In the genomic region with DNA sequence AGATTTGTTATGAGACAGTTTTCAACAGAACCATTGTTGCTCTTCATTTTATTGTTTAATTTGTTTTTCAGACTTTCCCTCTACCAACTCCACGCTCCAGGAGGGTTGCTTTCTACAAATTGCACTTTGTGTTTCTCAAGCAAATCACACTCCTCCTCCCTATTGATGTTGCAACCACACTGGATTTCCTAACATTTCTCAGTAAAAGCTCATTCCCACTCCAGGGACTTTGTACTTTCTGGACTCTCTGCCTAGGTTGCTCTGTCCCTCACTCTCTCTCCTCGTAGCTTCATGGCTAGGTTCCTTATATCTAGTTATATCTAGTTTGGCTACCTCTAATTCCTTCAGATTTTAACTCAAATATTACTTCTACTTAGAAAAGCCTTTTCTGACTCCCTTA, we compare ENCODE assay signal across 1 cellular context.
TF ChIP-seq lines count a peak whose summit lies in the region.

No MANE protein-coding gene starts in this region.

TF ChIP-seq in HepG2, 621 proteins besides CTCF, POLR2A, EP300 and RAD21 (continued from another document and continues in another):
- no peak for TF ChIP-seq MXD4 (CRISPR knock-in tag; IDR thresholded peaks at IDR 0.05)
- TF ChIP-seq TEAD3 (CRISPR knock-in tag; optimal IDR thresholded peaks at IDR 0.05; ENCODE audit: borderline replicate concordance): peak; percentile 82
- peak; percentile 90 for TF ChIP-seq ZNF549 (CRISPR knock-in tag; IDR thresholded peaks at IDR 0.05)
- TF ChIP-seq ZNF367 (CRISPR knock-in tag; IDR thresholded peaks at IDR 0.05; ENCODE audit: borderline replicate concordance): no peak
- no peak for TF ChIP-seq ZNF709 (CRISPR knock-in tag; IDR thresholded peaks at IDR 0.05)
- TF ChIP-seq GTF3A (CRISPR knock-in tag; conservative IDR thresholded peaks at IDR 0.05): no peak
- peak; percentile 89; the same call in 1 of the 2 replicates for TF ChIP-seq ZNF264 (CRISPR knock-in tag; IDR thresholded peaks at IDR 0.05)
- TF ChIP-seq ZIK1 (CRISPR knock-in tag; IDR thresholded peaks at IDR 0.05; ENCODE audit: borderline replicate concordance, low read depth): no peak
- TF ChIP-seq SETDB1 (CRISPR knock-in tag; IDR thresholded peaks at IDR 0.05; ENCODE audit: borderline replicate concordance): no peak
- no peak for TF ChIP-seq ONECUT2 (CRISPR knock-in tag; IDR thresholded peaks at IDR 0.05)
- TF ChIP-seq ZNF296 (CRISPR knock-in tag; conservative IDR thresholded peaks at IDR 0.05): no peak
- TF ChIP-seq ZNF780A (CRISPR knock-in tag; IDR thresholded peaks at IDR 0.05): no peak
- TF ChIP-seq IRF2 (CRISPR knock-in tag; IDR thresholded peaks at IDR 0.05): peak; percentile 66; the same call in 1 of the 2 replicates
- TF ChIP-seq ZNF326 (CRISPR knock-in tag; IDR thresholded peaks at IDR 0.05; ENCODE audit: borderline replicate concordance): no peak
- TF ChIP-seq ZNF674 (CRISPR knock-in tag; IDR thresholded peaks at IDR 0.05; ENCODE audit: low read depth): no peak
- 0 out of 2 replicates have a peak, but pooled peaks have one; percentile 48 for TF ChIP-seq ZBTB7B (CRISPR knock-in tag; IDR thresholded peaks at IDR 0.05)
- TF ChIP-seq KAT8 (CRISPR knock-in tag; IDR thresholded peaks at IDR 0.05): peak; percentile 76
- no peak for TF ChIP-seq SCMH1 (CRISPR knock-in tag; IDR thresholded peaks at IDR 0.05; ENCODE audit: borderline replicate concordance)
- TF ChIP-seq, protein P1, sequence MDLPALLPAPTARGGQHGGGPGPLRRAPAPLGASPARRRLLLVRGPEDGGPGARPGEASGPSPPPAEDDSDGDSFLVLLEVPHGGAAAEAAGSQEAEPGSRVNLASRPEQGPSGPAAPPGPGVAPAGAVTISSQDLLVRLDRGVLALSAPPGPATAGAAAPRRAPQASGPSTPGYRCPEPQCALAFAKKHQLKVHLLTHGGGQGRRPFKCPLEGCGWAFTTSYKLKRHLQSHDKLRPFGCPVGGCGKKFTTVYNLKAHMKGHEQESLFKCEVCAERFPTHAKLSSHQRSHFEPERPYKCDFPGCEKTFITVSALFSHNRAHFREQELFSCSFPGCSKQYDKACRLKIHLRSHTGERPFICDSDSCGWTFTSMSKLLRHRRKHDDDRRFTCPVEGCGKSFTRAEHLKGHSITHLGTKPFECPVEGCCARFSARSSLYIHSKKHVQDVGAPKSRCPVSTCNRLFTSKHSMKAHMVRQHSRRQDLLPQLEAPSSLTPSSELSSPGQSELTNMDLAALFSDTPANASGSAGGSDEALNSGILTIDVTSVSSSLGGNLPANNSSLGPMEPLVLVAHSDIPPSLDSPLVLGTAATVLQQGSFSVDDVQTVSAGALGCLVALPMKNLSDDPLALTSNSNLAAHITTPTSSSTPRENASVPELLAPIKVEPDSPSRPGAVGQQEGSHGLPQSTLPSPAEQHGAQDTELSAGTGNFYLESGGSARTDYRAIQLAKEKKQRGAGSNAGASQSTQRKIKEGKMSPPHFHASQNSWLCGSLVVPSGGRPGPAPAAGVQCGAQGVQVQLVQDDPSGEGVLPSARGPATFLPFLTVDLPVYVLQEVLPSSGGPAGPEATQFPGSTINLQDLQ (CRISPR knock-in tag; IDR thresholded peaks at IDR 0.05): no peak
- TF ChIP-seq, protein P2, sequence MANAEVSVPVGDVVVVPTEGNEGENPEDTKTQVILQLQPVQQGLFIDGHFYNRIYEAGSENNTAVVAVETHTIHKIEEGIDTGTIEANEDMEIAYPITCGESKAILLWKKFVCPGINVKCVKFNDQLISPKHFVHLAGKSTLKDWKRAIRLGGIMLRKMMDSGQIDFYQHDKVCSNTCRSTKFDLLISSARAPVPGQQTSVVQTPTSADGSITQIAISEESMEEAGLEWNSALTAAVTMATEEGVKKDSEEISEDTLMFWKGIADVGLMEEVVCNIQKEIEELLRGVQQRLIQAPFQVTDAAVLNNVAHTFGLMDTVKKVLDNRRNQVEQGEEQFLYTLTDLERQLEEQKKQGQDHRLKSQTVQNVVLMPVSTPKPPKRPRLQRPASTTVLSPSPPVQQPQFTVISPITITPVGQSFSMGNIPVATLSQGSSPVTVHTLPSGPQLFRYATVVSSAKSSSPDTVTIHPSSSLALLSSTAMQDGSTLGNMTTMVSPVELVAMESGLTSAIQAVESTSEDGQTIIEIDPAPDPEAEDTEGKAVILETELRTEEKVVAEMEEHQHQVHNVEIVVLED (CRISPR knock-in tag; IDR thresholded peaks at IDR 0.05; ENCODE audit: borderline replicate concordance): no peak
- TF ChIP-seq, protein P3, sequence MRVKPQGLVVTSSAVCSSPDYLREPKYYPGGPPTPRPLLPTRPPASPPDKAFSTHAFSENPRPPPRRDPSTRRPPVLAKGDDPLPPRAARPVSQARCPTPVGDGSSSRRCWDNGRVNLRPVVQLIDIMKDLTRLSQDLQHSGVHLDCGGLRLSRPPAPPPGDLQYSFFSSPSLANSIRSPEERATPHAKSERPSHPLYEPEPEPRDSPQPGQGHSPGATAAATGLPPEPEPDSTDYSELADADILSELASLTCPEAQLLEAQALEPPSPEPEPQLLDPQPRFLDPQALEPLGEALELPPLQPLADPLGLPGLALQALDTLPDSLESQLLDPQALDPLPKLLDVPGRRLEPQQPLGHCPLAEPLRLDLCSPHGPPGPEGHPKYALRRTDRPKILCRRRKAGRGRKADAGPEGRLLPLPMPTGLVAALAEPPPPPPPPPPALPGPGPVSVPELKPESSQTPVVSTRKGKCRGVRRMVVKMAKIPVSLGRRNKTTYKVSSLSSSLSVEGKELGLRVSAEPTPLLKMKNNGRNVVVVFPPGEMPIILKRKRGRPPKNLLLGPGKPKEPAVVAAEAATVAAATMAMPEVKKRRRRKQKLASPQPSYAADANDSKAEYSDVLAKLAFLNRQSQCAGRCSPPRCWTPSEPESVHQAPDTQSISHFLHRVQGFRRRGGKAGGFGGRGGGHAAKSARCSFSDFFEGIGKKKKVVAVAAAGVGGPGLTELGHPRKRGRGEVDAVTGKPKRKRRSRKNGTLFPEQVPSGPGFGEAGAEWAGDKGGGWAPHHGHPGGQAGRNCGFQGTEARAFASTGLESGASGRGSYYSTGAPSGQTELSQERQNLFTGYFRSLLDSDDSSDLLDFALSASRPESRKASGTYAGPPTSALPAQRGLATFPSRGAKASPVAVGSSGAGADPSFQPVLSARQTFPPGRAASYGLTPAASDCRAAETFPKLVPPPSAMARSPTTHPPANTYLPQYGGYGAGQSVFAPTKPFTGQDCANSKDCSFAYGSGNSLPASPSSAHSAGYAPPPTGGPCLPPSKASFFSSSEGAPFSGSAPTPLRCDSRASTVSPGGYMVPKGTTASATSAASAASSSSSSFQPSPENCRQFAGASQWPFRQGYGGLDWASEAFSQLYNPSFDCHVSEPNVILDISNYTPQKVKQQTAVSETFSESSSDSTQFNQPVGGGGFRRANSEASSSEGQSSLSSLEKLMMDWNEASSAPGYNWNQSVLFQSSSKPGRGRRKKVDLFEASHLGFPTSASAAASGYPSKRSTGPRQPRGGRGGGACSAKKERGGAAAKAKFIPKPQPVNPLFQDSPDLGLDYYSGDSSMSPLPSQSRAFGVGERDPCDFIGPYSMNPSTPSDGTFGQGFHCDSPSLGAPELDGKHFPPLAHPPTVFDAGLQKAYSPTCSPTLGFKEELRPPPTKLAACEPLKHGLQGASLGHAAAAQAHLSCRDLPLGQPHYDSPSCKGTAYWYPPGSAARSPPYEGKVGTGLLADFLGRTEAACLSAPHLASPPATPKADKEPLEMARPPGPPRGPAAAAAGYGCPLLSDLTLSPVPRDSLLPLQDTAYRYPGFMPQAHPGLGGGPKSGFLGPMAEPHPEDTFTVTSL (CRISPR knock-in tag; IDR thresholded peaks at IDR 0.05; ENCODE audit: borderline replicate concordance): peak; percentile 94
- TF ChIP-seq CEBPG (CRISPR knock-in tag; IDR thresholded peaks at IDR 0.05): peak; percentile 98
- peak; percentile 35; the same call in 1 of the 2 replicates for TF ChIP-seq PPARG (CRISPR knock-in tag; conservative IDR thresholded peaks at IDR 0.05)
- TF ChIP-seq ZNF564 (CRISPR knock-in tag; IDR thresholded peaks at IDR 0.05): no peak
- no peak for TF ChIP-seq NR2F2 (IDR thresholded peaks at IDR 0.05; ENCODE audit: borderline replicate concordance, low read depth)
- TF ChIP-seq ARID2 (CRISPR knock-in tag; IDR thresholded peaks at IDR 0.05; ENCODE audit: borderline replicate concordance): no peak
- peak; percentile 73; the same call in 1 of the 2 replicates for TF ChIP-seq FOXK1 (CRISPR knock-in tag; IDR thresholded peaks at IDR 0.05; ENCODE audit: borderline replicate concordance, low read depth)
- no peak for TF ChIP-seq KDM5B (CRISPR knock-in tag; IDR thresholded peaks at IDR 0.05; ENCODE audit: borderline replicate concordance)
- TF ChIP-seq, protein P4, sequence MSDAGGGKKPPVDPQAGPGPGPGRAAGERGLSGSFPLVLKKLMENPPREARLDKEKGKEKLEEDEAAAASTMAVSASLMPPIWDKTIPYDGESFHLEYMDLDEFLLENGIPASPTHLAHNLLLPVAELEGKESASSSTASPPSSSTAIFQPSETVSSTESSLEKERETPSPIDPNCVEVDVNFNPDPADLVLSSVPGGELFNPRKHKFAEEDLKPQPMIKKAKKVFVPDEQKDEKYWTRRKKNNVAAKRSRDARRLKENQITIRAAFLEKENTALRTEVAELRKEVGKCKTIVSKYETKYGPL (CRISPR knock-in tag; IDR thresholded peaks at IDR 0.05): no peak
- TF ChIP-seq ZNF550 (CRISPR knock-in tag; IDR thresholded peaks at IDR 0.05; ENCODE audit: borderline replicate concordance): no peak
- TF ChIP-seq ZBTB3 (CRISPR knock-in tag; IDR thresholded peaks at IDR 0.05; ENCODE audit: borderline replicate concordance, low read depth): no peak
- TF ChIP-seq, protein P5, sequence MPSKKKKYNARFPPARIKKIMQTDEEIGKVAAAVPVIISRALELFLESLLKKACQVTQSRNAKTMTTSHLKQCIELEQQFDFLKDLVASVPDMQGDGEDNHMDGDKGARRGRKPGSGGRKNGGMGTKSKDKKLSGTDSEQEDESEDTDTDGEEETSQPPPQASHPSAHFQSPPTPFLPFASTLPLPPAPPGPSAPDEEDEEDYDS (CRISPR knock-in tag; IDR thresholded peaks at IDR 0.05): no peak
- TF ChIP-seq, protein P6, sequence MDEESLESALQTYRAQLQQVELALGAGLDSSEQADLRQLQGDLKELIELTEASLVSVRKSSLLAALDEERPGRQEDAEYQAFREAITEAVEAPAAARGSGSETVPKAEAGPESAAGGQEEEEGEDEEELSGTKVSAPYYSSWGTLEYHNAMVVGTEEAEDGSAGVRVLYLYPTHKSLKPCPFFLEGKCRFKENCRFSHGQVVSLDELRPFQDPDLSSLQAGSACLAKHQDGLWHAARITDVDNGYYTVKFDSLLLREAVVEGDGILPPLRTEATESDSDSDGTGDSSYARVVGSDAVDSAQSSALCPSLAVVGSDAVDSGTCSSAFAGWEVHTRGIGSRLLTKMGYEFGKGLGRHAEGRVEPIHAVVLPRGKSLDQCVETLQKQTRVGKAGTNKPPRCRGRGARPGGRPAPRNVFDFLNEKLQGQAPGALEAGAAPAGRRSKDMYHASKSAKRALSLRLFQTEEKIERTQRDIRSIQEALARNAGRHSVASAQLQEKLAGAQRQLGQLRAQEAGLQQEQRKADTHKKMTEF (CRISPR knock-in tag; IDR thresholded peaks at IDR 0.05): peak; percentile 87
- TF ChIP-seq, protein P7, sequence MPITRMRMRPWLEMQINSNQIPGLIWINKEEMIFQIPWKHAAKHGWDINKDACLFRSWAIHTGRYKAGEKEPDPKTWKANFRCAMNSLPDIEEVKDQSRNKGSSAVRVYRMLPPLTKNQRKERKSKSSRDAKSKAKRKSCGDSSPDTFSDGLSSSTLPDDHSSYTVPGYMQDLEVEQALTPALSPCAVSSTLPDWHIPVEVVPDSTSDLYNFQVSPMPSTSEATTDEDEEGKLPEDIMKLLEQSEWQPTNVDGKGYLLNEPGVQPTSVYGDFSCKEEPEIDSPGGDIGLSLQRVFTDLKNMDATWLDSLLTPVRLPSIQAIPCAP (CRISPR knock-in tag; IDR thresholded peaks at IDR 0.05; ENCODE audit: low read depth): no peak
- no peak for TF ChIP-seq POLR2AphosphoS2 (IDR thresholded peaks at IDR 0.05; ENCODE audit: low read depth, low read length)
- TF ChIP-seq ZNF17 (CRISPR knock-in tag; IDR thresholded peaks at IDR 0.05): no peak
- TF ChIP-seq BHLHE40 (IDR thresholded peaks at IDR 0.05; ENCODE audit: low read length): no peak
- TF ChIP-seq ZNF678 (CRISPR knock-in tag; IDR thresholded peaks at IDR 0.05): no peak
- TF ChIP-seq SOX6 (IDR thresholded peaks at IDR 0.05): no peak
- TF ChIP-seq SOX6 (CRISPR knock-in tag; IDR thresholded peaks at IDR 0.05): peak; percentile 83
- TF ChIP-seq PCBP1 (IDR thresholded peaks at IDR 0.05; ENCODE audit: borderline replicate concordance, low read depth, low read length): no peak
- TF ChIP-seq MEIS1 (CRISPR knock-in tag; IDR thresholded peaks at IDR 0.05; ENCODE audit: borderline replicate concordance): no peak
- TF ChIP-seq, protein P8, sequence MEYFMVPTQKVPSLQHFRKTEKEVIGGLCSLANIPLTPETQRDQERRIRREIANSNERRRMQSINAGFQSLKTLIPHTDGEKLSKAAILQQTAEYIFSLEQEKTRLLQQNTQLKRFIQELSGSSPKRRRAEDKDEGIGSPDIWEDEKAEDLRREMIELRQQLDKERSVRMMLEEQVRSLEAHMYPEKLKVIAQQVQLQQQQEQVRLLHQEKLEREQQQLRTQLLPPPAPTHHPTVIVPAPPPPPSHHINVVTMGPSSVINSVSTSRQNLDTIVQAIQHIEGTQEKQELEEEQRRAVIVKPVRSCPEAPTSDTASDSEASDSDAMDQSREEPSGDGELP (IDR thresholded peaks at IDR 0.05; ENCODE audit: borderline replicate concordance, low read depth): no peak
- no peak for TF ChIP-seq FOSL1 (CRISPR knock-in tag; IDR thresholded peaks at IDR 0.05; ENCODE audit: borderline replicate concordance)
- TF ChIP-seq SALL1 (CRISPR knock-in tag; IDR thresholded peaks at IDR 0.05): peak; percentile 61; the same call in 1 of the 2 replicates
- peak; percentile 73; the same call in 1 of the 2 replicates for TF ChIP-seq ZFP1 (CRISPR knock-in tag; IDR thresholded peaks at IDR 0.05)
- TF ChIP-seq, protein P9, sequence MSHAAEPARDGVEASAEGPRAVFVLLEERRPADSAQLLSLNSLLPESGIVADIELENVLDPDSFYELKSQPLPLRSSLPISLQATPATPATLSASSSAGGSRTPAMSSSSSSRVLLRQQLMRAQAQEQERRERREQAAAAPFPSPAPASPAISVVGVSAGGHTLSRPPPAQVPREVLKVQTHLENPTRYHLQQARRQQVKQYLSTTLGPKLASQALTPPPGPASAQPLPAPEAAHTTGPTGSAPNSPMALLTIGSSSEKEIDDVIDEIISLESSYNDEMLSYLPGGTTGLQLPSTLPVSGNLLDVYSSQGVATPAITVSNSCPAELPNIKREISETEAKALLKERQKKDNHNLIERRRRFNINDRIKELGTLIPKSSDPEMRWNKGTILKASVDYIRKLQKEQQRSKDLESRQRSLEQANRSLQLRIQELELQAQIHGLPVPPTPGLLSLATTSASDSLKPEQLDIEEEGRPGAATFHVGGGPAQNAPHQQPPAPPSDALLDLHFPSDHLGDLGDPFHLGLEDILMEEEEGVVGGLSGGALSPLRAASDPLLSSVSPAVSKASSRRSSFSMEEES (CRISPR knock-in tag; IDR thresholded peaks at IDR 0.05): no peak
- TF ChIP-seq, protein P10, sequence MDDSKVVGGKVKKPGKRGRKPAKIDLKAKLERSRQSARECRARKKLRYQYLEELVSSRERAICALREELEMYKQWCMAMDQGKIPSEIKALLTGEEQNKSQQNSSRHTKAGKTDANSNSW (CRISPR knock-in tag; IDR thresholded peaks at IDR 0.05; ENCODE audit: borderline replicate concordance): no peak
- TF ChIP-seq ZKSCAN8 (CRISPR knock-in tag; IDR thresholded peaks at IDR 0.05; ENCODE audit: borderline replicate concordance): peak; percentile 62; the same call in 1 of the 2 replicates
